1 cellular context compared by ENCODE assay signal in the genomic region with DNA sequence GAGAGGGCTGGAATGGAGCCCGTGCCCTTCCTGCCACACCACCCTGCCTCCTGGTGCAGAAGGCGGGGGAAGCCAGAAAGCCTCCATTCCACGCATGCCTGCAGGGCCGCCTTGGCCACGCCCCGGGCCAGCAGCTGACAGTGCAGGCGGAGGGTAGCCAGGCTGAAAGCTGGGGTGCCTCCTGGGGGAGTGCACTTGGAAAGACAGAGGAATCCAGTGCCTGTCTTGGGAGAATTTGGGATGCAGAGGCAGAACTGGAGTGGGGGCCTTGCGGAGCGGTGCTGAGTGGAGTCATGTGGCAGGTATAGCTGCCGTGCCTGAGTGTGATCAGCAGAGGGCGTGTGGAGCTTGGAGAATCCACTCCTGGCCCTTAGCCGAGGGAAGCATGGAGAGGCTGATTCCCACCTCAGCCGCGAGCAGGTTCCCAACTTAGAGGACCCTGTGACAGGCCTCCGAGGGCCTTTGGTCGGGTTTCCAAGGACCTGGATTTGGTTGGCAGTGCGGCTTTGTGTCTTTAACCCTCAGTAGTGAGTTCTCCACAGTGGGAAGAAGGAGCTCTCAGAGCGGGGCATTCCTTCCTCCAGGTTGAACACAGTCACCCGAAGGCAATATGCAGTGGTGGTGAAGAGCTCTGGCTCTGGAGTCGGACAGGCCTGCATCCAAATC.
A peak's percentile ranks its signal among the peaks of the same experiment; 100 is the strongest.
TF ChIP-seq lines count a peak whose summit lies in the region.

No MANE protein-coding gene starts in this region.

TF ChIP-seq in HepG2, 621 proteins besides CTCF, POLR2A, EP300 and RAD21 (continued from another document and continues in another):
- TF ChIP-seq, protein P1, sequence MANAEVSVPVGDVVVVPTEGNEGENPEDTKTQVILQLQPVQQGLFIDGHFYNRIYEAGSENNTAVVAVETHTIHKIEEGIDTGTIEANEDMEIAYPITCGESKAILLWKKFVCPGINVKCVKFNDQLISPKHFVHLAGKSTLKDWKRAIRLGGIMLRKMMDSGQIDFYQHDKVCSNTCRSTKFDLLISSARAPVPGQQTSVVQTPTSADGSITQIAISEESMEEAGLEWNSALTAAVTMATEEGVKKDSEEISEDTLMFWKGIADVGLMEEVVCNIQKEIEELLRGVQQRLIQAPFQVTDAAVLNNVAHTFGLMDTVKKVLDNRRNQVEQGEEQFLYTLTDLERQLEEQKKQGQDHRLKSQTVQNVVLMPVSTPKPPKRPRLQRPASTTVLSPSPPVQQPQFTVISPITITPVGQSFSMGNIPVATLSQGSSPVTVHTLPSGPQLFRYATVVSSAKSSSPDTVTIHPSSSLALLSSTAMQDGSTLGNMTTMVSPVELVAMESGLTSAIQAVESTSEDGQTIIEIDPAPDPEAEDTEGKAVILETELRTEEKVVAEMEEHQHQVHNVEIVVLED (CRISPR knock-in tag; IDR thresholded peaks at IDR 0.05; ENCODE audit: borderline replicate concordance): no peak
- TF ChIP-seq ZNF354B (CRISPR knock-in tag; IDR thresholded peaks at IDR 0.05): no peak
- TF ChIP-seq KLF6 (CRISPR knock-in tag; IDR thresholded peaks at IDR 0.05): no peak
- no peak for TF ChIP-seq RARG (CRISPR knock-in tag; IDR thresholded peaks at IDR 0.05; ENCODE audit: low read depth)
- TF ChIP-seq, protein P2, sequence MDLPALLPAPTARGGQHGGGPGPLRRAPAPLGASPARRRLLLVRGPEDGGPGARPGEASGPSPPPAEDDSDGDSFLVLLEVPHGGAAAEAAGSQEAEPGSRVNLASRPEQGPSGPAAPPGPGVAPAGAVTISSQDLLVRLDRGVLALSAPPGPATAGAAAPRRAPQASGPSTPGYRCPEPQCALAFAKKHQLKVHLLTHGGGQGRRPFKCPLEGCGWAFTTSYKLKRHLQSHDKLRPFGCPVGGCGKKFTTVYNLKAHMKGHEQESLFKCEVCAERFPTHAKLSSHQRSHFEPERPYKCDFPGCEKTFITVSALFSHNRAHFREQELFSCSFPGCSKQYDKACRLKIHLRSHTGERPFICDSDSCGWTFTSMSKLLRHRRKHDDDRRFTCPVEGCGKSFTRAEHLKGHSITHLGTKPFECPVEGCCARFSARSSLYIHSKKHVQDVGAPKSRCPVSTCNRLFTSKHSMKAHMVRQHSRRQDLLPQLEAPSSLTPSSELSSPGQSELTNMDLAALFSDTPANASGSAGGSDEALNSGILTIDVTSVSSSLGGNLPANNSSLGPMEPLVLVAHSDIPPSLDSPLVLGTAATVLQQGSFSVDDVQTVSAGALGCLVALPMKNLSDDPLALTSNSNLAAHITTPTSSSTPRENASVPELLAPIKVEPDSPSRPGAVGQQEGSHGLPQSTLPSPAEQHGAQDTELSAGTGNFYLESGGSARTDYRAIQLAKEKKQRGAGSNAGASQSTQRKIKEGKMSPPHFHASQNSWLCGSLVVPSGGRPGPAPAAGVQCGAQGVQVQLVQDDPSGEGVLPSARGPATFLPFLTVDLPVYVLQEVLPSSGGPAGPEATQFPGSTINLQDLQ (CRISPR knock-in tag; IDR thresholded peaks at IDR 0.05): no peak
- TF ChIP-seq ZNF772 (CRISPR knock-in tag; IDR thresholded peaks at IDR 0.05): no peak
- TF ChIP-seq ZNF543 (CRISPR knock-in tag; IDR thresholded peaks at IDR 0.05): no peak
- no peak for TF ChIP-seq NCOA1 (CRISPR knock-in tag; IDR thresholded peaks at IDR 0.05)
- no peak for TF ChIP-seq MATR3 (CRISPR knock-in tag; IDR thresholded peaks at IDR 0.05)
- no peak for TF ChIP-seq KDM3A (CRISPR knock-in tag; IDR thresholded peaks at IDR 0.05; ENCODE audit: low read depth)
- TF ChIP-seq FOXO1 (CRISPR knock-in tag; IDR thresholded peaks at IDR 0.05): no peak
- TF ChIP-seq EHMT2 (IDR thresholded peaks at IDR 0.05; ENCODE audit: borderline replicate concordance, low read depth, low read length): no peak
- 0 out of 2 replicates have a peak, but pooled peaks have one; percentile 54 for TF ChIP-seq CAMTA2 (CRISPR knock-in tag; IDR thresholded peaks at IDR 0.05; ENCODE audit: borderline replicate concordance)
- no peak for TF ChIP-seq ZNF234 (CRISPR knock-in tag; conservative IDR thresholded peaks at IDR 0.05)
- TF ChIP-seq ZBTB42 (CRISPR knock-in tag; IDR thresholded peaks at IDR 0.05): no peak
- TF ChIP-seq, protein P3, sequence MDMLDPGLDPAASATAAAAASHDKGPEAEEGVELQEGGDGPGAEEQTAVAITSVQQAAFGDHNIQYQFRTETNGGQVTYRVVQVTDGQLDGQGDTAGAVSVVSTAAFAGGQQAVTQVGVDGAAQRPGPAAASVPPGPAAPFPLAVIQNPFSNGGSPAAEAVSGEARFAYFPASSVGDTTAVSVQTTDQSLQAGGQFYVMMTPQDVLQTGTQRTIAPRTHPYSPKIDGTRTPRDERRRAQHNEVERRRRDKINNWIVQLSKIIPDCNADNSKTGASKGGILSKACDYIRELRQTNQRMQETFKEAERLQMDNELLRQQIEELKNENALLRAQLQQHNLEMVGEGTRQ (IDR thresholded peaks at IDR 0.05; ENCODE audit: low read depth, low read length): no peak
- TF ChIP-seq, protein P3 (CRISPR knock-in tag; IDR thresholded peaks at IDR 0.05; ENCODE audit: borderline replicate concordance): no peak
- TF ChIP-seq, protein P4, sequence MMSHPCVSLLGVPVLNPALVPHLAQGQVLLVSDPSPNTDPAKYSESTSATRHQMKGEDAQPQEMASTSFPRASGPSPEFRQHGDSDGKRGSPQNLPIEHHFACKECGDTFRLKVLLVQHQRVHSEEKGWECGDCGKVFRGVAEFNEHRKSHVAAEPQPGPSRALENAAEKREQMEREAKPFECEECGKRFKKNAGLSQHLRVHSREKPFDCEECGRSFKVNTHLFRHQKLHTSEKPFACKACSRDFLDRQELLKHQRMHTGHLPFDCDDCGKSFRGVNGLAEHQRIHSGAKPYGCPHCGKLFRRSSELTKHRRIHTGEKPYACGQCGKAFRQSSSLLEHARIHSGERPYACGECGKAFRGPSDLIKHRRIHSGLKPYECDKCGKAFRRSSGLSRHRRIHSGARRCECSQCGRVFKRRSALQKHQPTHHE (CRISPR knock-in tag; IDR thresholded peaks at IDR 0.05; ENCODE audit: borderline replicate concordance): no peak
- TF ChIP-seq ZNF180 (CRISPR knock-in tag; IDR thresholded peaks at IDR 0.05; ENCODE audit: borderline replicate concordance, low read depth): no peak
- no peak for TF ChIP-seq ZNF724P (CRISPR knock-in tag; IDR thresholded peaks at IDR 0.05; ENCODE audit: borderline replicate concordance)
- no peak for TF ChIP-seq ZNF557 (CRISPR knock-in tag; IDR thresholded peaks at IDR 0.05)
- no peak for TF ChIP-seq ZBTB8A (CRISPR knock-in tag; IDR thresholded peaks at IDR 0.05; ENCODE audit: borderline replicate concordance, low read depth)
- TF ChIP-seq SOX5 (CRISPR knock-in tag; IDR thresholded peaks at IDR 0.05; ENCODE audit: borderline replicate concordance): no peak
- TF ChIP-seq, protein P5, sequence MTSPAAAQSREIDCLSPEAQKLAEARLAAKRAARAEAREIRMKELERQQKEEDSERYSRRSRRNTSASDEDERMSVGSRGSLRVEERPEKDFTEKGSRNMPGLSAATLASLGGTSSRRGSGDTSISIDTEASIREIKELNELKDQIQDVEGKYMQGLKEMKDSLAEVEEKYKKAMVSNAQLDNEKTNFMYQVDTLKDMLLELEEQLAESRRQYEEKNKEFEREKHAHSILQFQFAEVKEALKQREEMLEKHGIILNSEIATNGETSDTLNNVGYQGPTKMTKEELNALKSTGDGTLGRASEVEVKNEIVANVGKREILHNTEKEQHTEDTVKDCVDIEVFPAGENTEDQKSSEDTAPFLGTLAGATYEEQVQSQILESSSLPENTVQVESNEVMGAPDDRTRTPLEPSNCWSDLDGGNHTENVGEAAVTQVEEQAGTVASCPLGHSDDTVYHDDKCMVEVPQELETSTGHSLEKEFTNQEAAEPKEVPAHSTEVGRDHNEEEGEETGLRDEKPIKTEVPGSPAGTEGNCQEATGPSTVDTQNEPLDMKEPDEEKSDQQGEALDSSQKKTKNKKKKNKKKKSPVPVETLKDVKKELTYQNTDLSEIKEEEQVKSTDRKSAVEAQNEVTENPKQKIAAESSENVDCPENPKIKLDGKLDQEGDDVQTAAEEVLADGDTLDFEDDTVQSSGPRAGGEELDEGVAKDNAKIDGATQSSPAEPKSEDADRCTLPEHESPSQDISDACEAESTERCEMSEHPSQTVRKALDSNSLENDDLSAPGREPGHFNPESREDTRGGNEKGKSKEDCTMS (CRISPR knock-in tag; conservative IDR thresholded peaks at IDR 0.05): no peak
- TF ChIP-seq GATA4 (IDR thresholded peaks at IDR 0.05; ENCODE audit: borderline replicate concordance, low read depth): no peak
- TF ChIP-seq, protein P6, sequence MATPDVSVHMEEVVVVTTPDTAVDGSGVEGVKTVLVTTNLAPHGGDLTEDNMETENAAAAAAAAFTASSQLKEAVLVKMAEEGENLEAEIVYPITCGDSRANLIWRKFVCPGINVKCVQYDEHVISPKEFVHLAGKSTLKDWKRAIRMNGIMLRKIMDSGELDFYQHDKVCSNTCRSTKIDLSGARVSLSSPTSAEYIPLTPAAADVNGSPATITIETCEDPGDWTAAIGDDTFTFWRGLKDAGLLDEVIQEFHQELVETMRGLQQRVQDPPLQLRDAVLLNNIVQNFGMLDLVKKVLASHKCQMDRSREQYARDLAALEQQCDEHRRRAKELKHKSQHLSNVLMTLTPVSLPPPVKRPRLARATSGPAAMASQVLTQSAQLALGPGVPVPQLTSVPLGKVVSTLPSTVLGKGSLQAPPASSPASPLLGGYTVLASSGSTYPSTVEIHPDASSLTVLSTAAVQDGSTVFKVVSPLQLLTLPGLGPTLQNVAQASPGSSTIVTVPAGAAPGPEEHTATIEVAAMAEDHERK (CRISPR knock-in tag; IDR thresholded peaks at IDR 0.05; ENCODE audit: low read depth): no peak
- TF ChIP-seq, protein P7, sequence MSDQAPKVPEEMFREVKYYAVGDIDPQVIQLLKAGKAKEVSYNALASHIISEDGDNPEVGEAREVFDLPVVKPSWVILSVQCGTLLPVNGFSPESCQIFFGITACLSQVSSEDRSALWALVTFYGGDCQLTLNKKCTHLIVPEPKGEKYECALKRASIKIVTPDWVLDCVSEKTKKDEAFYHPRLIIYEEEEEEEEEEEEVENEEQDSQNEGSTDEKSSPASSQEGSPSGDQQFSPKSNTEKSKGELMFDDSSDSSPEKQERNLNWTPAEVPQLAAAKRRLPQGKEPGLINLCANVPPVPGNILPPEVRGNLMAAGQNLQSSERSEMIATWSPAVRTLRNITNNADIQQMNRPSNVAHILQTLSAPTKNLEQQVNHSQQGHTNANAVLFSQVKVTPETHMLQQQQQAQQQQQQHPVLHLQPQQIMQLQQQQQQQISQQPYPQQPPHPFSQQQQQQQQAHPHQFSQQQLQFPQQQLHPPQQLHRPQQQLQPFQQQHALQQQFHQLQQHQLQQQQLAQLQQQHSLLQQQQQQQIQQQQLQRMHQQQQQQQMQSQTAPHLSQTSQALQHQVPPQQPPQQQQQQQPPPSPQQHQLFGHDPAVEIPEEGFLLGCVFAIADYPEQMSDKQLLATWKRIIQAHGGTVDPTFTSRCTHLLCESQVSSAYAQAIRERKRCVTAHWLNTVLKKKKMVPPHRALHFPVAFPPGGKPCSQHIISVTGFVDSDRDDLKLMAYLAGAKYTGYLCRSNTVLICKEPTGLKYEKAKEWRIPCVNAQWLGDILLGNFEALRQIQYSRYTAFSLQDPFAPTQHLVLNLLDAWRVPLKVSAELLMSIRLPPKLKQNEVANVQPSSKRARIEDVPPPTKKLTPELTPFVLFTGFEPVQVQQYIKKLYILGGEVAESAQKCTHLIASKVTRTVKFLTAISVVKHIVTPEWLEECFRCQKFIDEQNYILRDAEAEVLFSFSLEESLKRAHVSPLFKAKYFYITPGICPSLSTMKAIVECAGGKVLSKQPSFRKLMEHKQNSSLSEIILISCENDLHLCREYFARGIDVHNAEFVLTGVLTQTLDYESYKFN (CRISPR knock-in tag; conservative IDR thresholded peaks at IDR 0.05): no peak
- no peak for TF ChIP-seq ZNF83 (CRISPR knock-in tag; IDR thresholded peaks at IDR 0.05; ENCODE audit: borderline replicate concordance)
- TF ChIP-seq, protein P8, sequence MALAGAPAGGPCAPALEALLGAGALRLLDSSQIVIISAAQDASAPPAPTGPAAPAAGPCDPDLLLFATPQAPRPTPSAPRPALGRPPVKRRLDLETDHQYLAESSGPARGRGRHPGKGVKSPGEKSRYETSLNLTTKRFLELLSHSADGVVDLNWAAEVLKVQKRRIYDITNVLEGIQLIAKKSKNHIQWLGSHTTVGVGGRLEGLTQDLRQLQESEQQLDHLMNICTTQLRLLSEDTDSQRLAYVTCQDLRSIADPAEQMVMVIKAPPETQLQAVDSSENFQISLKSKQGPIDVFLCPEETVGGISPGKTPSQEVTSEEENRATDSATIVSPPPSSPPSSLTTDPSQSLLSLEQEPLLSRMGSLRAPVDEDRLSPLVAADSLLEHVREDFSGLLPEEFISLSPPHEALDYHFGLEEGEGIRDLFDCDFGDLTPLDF (CRISPR knock-in tag; IDR thresholded peaks at IDR 0.05): no peak
- TF ChIP-seq ZNF879 (CRISPR knock-in tag; IDR thresholded peaks at IDR 0.05): no peak
- TF ChIP-seq HNF4G (IDR thresholded peaks at IDR 0.05; ENCODE audit: borderline replicate concordance, low read depth, low read length): no peak
- TF ChIP-seq HNF4G (CRISPR knock-in tag; IDR thresholded peaks at IDR 0.05; ENCODE audit: borderline replicate concordance, low read depth): 0 out of 2 replicates have a peak, but pooled peaks have one; percentile 24
- no peak for TF ChIP-seq ZC3H13 (CRISPR knock-in tag; IDR thresholded peaks at IDR 0.05)
- TF ChIP-seq ZKSCAN5 (CRISPR knock-in tag; IDR thresholded peaks at IDR 0.05): no peak
- TF ChIP-seq, protein P9, sequence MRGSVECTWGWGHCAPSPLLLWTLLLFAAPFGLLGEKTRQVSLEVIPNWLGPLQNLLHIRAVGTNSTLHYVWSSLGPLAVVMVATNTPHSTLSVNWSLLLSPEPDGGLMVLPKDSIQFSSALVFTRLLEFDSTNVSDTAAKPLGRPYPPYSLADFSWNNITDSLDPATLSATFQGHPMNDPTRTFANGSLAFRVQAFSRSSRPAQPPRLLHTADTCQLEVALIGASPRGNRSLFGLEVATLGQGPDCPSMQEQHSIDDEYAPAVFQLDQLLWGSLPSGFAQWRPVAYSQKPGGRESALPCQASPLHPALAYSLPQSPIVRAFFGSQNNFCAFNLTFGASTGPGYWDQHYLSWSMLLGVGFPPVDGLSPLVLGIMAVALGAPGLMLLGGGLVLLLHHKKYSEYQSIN (CRISPR knock-in tag; IDR thresholded peaks at IDR 0.05; ENCODE audit: borderline replicate concordance): no peak
- no peak for TF ChIP-seq ZNF607 (CRISPR knock-in tag; IDR thresholded peaks at IDR 0.05; ENCODE audit: borderline replicate concordance)
- TF ChIP-seq SUZ12 (IDR thresholded peaks at IDR 0.05; ENCODE audit: low read depth, low read length): no peak
- no peak for TF ChIP-seq ETV6 (CRISPR knock-in tag; conservative IDR thresholded peaks at IDR 0.05)
- no peak for TF ChIP-seq MEIS2 (CRISPR knock-in tag; IDR thresholded peaks at IDR 0.05)
- no peak for TF ChIP-seq MLLT10 (CRISPR knock-in tag; IDR thresholded peaks at IDR 0.05)
- no peak for TF ChIP-seq ZNF878 (CRISPR knock-in tag; IDR thresholded peaks at IDR 0.05)
